14 cellular contexts compared by ENCODE assay signal in the genomic region with DNA sequence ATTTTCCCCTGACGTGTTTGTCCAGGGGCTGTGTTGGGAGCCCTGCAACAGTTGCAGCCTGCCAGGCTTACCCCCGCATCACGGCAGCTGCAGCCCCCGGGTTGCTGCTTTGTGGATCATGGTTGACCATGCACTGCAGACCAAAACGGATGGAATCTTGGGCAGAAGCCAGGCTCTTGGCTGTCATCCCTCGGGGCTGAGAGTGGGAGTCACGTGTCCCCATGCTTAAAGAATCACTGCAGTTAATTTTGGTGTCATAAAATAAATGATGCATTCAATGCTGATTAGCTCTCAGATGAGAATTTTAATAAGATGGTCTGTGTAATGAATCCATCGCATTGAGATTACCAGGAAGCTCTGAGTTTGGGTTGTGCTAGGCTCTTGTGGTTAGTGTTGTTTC.
DNase-seq lines count a peak whose midpoint lies in the region; ATAC-seq and TF ChIP-seq lines count a peak whose summit lies in the region.
"Had no signal": no experiment of that assay in that cellular context is flagged by ENCODE, and none has a peak within 500 bp of the region (broad histone marks: within the 10 kb centered on the region; RNA-seq: fewer than 3 reads in every experiment).

No MANE protein-coding gene starts in this region.

- ATAC-seq in HG02970 (IDR thresholded peaks at IDR 0.05; ENCODE audit: low FRiP score, unreplicated experiment) (no peak), HG03025 (IDR thresholded peaks at IDR 0.05; ENCODE audit: low FRiP score, unreplicated experiment) (no peak)

- peaks cover 4% of the 10 kb centered on the region for H3K4me1 ChIP-seq in ovary (ENCODE audit: insufficient read depth)
- H3K4me1 ChIP-seq: SJSA1 had no signal

- no peak overlapping the region for H3K4me3 ChIP-seq in ovary
- H3K4me3 ChIP-seq: SJSA1 had no signal

- TF ChIP-seq POLR2A in ovary (IDR thresholded peaks at IDR 0.05) = no peak

- DNase-seq in DMS79 treated with DMSO at 0.1 percent for 48 hours (lab: John Stamatoyannopoulos, UW) (peak; percentile 42), RPMI7951 (ENCODE audit: low read depth) (peak; percentile 22), head of caudate nucleus (peak in 41 of 42 donors; percentile 31 to 84 (median 61)), ovary (peak; percentile 40 to 71 (median 53)), H4 (ENCODE audit: low spot score) (no peak), MV-4-11 (lab: John Stamatoyannopoulos, UW) (no peak)
- DNase-seq: activated CD8-positive, alpha-beta memory T cell treated with anti-CD3 and anti-CD28 coated beads, Interleukin-2, amount 50 U/mL, for 48 hours; activated naive CD8-positive, alpha-beta T cell treated with anti-CD3 and anti-CD28 coated beads for 36 hours; NCI-H774 had no signal

- no peaks in the 10 kb centered on the region for H3K9me3 ChIP-seq in ovary
- H3K9me3 ChIP-seq: SJSA1 had no signal

- 3 to 7% (median 5%) methylated on average over 8 of the region's 8 CpGs for WGBS in ovary, 3 donors

- no peaks in the 10 kb centered on the region for H3K36me3 ChIP-seq in ovary
- H3K36me3 ChIP-seq: SJSA1 had no signal

- H3K27ac ChIP-seq in ovary = no peak overlapping the region
- H3K27ac ChIP-seq: parathyroid adenoma, SJSA1, VCaP had no signal

- H3K27me3 ChIP-seq in ovary = no peaks in the 10 kb centered on the region
- H3K27me3 ChIP-seq: SJSA1 had no signal

- intact Hi-C loops in head of caudate nucleus (cut with DNase I) (no loop called here), ovary (cut with DNase I) (no loop called here)

- TF ChIP-seq EP300 in ovary (IDR thresholded peaks at IDR 0.05) = no peak

- TF ChIP-seq CTCF in ovary (IDR thresholded peaks at IDR 0.05) = no peak

Comparison
In these comparisons a context has a peak if more than half of its experiments do, and no peak if none do; other contexts are left out.
1. DNase-seq: peak in DMS79 treated with DMSO at 0.1 percent for 48 hours (single experiment), RPMI7951 (single experiment), head of caudate nucleus (41 of 42) and ovary (5 of 5); none in H4 (single experiment) and MV-4-11 (single experiment).